Comparison of ENCODE assay signal across 8 cellular contexts in the genomic region with DNA sequence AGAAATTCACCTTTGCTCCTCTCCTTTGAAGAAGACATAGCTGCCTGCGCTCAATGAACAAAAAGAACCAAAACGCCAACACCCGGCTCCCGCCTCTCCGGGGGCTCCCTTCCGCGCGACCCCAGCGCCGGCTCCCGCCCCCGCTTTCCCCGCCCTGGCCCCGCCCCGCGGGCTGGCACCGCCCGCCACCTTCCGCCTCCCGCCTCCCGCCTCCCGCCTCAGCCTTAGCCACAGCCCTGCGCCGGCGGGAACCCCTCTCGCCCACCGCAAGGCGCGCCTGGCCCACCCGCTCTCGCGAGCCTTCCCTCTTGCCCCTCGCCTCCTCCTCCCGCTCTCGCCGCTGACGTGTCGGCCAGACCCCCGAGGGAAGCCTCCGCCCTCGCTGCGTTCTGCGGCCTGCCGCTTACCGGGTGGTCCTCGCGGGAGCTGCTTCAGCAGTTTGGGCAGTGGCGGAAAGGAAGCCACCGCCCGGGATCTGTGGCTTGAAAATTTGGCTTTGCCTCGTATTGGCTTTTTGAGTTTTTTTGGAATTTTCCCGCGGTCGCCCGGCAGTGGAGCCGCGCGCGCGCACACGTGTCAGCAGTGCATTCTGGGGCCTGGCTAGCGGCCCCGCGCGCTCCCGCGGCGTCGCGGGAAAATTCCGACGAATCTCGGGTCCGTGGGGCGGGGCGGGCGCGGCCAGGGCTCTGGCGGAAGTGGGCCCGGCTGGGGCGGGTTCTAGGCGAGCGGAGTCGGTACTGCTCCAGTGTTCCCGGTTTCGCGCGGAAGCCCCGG. TPM values are rescaled to one million over a fixed set of nuclear protein-coding genes. Genes with fewer than 3 reads are reported as not detected.
DNase-seq lines count a peak whose midpoint lies in the region; ATAC-seq and TF ChIP-seq lines count a peak whose summit lies in the region.

A gene with protein sequence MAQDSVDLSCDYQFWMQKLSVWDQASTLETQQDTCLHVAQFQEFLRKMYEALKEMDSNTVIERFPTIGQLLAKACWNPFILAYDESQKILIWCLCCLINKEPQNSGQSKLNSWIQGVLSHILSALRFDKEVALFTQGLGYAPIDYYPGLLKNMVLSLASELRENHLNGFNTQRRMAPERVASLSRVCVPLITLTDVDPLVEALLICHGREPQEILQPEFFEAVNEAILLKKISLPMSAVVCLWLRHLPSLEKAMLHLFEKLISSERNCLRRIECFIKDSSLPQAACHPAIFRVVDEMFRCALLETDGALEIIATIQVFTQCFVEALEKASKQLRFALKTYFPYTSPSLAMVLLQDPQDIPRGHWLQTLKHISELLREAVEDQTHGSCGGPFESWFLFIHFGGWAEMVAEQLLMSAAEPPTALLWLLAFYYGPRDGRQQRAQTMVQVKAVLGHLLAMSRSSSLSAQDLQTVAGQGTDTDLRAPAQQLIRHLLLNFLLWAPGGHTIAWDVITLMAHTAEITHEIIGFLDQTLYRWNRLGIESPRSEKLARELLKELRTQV (minus strand): TSS at position 591 of the 774 bp plus-strand sequence. CDS start 68,418 bp downstream, outside the sequence.

- POLR2A ChIA-PET in BJ (lab: Charles Lee) = interaction anchor here (0.6 to 0.7 kb wide), 2 partner anchors 668 to 1460 kb away, joined by 4 to 8 read pairs; no protein-coding TSS in a partner anchor

- peak; percentile 79 for ATAC-seq in HG03439 (IDR thresholded peaks at IDR 0.05; ENCODE audit: unreplicated experiment)

- H3K27ac Mint-ChIP-seq in activated CD4-positive, alpha-beta T cell treated with anti-CD3 and anti-CD28 coated beads, Interleukin-2, amount 10 ng/mL, durations not matched to agents 24 days and 14 days = peak within 1 kb of the TSS; percentile 96

- H3K36me3 Mint-ChIP-seq in activated CD4-positive, alpha-beta T cell treated with anti-CD3 and anti-CD28 coated beads, Interleukin-2, amount 10 ng/mL, durations not matched to agents 24 days and 14 days (ENCODE audit: low read depth) = peaks cover 3% of the 10 kb centered on the region

- no peaks in the 10 kb centered on the region for H3K36me3 ChIP-seq in BJ (ENCODE audit: control insufficient read depth, insufficient read depth, low read length)

- peak; percentile 27 for DNase-seq in BJ (ENCODE audit: low read depth)
- DNase-seq in GM19238 (ENCODE audit: insufficient read length, low spot score) = peak; percentile 83
- DNase-seq in NCI-H524 treated with DMSO at 0.1 percent for 48 hours (lab: John Stamatoyannopoulos, UW) = peak; percentile 83
- peak; percentile 96 for DNase-seq in activated CD4-positive, alpha-beta T cell treated with anti-CD3 and anti-CD28 coated beads, Interleukin-2, amount 10 ng/mL, durations not matched to agents 24 days and 14 days
- DNase-seq in coronary artery (ENCODE audit: low spot score) = peak; percentile 91
- DNase-seq in left kidney (ENCODE audit: low read depth, low spot score) = peak; percentile 99
- peak; percentile 83 for DNase-seq in stimulated activated CD4-positive, alpha-beta T cell treated with anti-CD3 and anti-CD28 coated beads, Interleukin-1b, Interleukin-23, amount 100 ng/mL, for 48 hours

- H3K4me3 ChIP-seq in BJ (ENCODE audit: low read depth, low read length) (peak within 1 kb of the TSS; percentile 100), coronary artery (peak within 1 kb of the TSS; percentile 95)

- peaks cover 23% of the 10 kb centered on the region for H3K27me3 Mint-ChIP-seq in activated CD4-positive, alpha-beta T cell treated with anti-CD3 and anti-CD28 coated beads, Interleukin-2, amount 10 ng/mL, durations not matched to agents 24 days and 14 days

- CTCF ChIA-PET in BJ (lab: Yijun Ruan, JAX) = interaction anchor here (0.6 to 1.3 kb wide), 3 partner anchors 15 to 1430 kb away, joined by 3 read pairs; no protein-coding TSS in a partner anchor

- H3K9me3 Mint-ChIP-seq in activated CD4-positive, alpha-beta T cell treated with anti-CD3 and anti-CD28 coated beads, Interleukin-2, amount 10 ng/mL, durations not matched to agents 24 days and 14 days = no peaks in the 10 kb centered on the region

- TF ChIP-seq CTCF in BJ (IDR thresholded peaks at IDR 0.05; ENCODE audit: insufficient read depth, low read depth, low read length) (no peak), coronary artery (IDR thresholded peaks at IDR 0.05) (no peak)

- intact Hi-C loops in activated CD4-positive, alpha-beta T cell treated with anti-CD3 and anti-CD28 coated beads, Interleukin-2, amount 10 ng/mL, durations not matched to agents 24 days and 14 days (cut with micrococcal nuclease) = loop anchor here (2.0 to 5.0 kb wide), 5 partner anchors 145 to 695 kb away; a partner anchor contains a TSS

- H3K4me3 Mint-ChIP-seq in activated CD4-positive, alpha-beta T cell treated with anti-CD3 and anti-CD28 coated beads, Interleukin-2, amount 10 ng/mL, durations not matched to agents 24 days and 14 days = peak within 1 kb of the TSS; percentile 91

- H3K27ac ChIP-seq in coronary artery = peak within 1 kb of the TSS; percentile 77 to 90

- peaks cover 16% of the 10 kb centered on the region for H3K4me1 Mint-ChIP-seq in activated CD4-positive, alpha-beta T cell treated with anti-CD3 and anti-CD28 coated beads, Interleukin-2, amount 10 ng/mL, durations not matched to agents 24 days and 14 days

- H3K27me3 ChIP-seq in BJ (ENCODE audit: control insufficient read depth, insufficient read depth, low read length) = no peaks in the 10 kb centered on the region

RNA-seq across cellular contexts. Expression of the gene that starts here (rescaled TPM):
- polyA plus RNA-seq in BJ (2011; rRNA removed) = 5.5 and 6.1 TPM in 2 replicates
- 4.4 and 6.8 TPM in 2 replicates for polyA minus RNA-seq in BJ (2011; rRNA and poly(A)+ RNA removed)
- total RNA-seq in activated CD4-positive, alpha-beta T cell treated with anti-CD3 and anti-CD28 coated beads, Interleukin-2, amount 10 ng/mL, durations not matched to agents 24 days and 14 days = 16.7 and 18.0 TPM in 2 replicates

Comparison
In these comparisons a context has a peak if more than half of its experiments do, and no peak if none do; other contexts are left out.
1. Peak in every context shown above with its lines: DNase-seq, ATAC-seq, H3K4me3 ChIP-seq and H3K27ac ChIP-seq.
2. DNase-seq: peak in every context shown above with its lines; median percentile 99 in left kidney; 96 in activated CD4-positive, alpha-beta T cell treated with anti-CD3 and anti-CD28 coated beads, Interleukin-2, amount 10 ng/mL, durations not matched to agents 24 days and 14 days; 91 in coronary artery; 83 in GM19238; 83 in NCI-H524 treated with DMSO at 0.1 percent for 48 hours; 83 in stimulated activated CD4-positive, alpha-beta T cell treated with anti-CD3 and anti-CD28 coated beads, Interleukin-1b, Interleukin-23, amount 100 ng/mL, for 48 hours; 27 in BJ.